11 cellular contexts compared by ENCODE assay signal in genomic region chr1:82565146-82565545, GRCh38.
A peak's percentile ranks its signal among the peaks of the same experiment; 100 is the strongest.
DNase-seq lines count a peak whose midpoint lies in the region; ATAC-seq, FAIRE-seq and TF ChIP-seq lines count a peak whose summit lies in the region.
"Had no signal": no experiment of that assay in that cellular context is flagged by ENCODE, and none has a peak within 500 bp of the region (broad histone marks: within the 10 kb centered on the region; RNA-seq: fewer than 3 reads in every experiment).

No MANE protein-coding gene starts in this region.

- intact Hi-C loops in Right ventricle myocardium superior (cut with DNase I): no loop called here
- intact Hi-C loops in cardiac septum (cut with DNase I): no loop called here

- FAIRE-seq in small intestine (lab: Jason Lieb, UNC): no peak

- ATAC-seq in Right ventricle myocardium superior (ENCODE audit: poor library complexity): peak; percentile 45
- no peak for ATAC-seq in GM18861 (IDR thresholded peaks at IDR 0.05; ENCODE audit: unreplicated experiment)
- no peak for ATAC-seq in GM21723 (IDR thresholded peaks at IDR 0.05; ENCODE audit: unreplicated experiment)

- H3K4me3 ChIP-seq in cardiac fibroblast (replicated peaks in 1 of 2; ENCODE audit: low read depth in 2 of 2, low read length in 2 of 2) (no peak overlapping the region), kidney epithelial cell (ENCODE audit: low read depth, low read length) (no peak overlapping the region), small intestine (ENCODE audit: low read depth in 1 of 2, low read length in 2 of 2) (no peak overlapping the region)
- H3K4me3 ChIP-seq: skin epidermis, upper lobe of left lung had no signal

- no peaks in the 10 kb centered on the region for H3K27me3 ChIP-seq in kidney epithelial cell (ENCODE audit: control insufficient read depth, insufficient read depth, low read length)
- H3K27me3 ChIP-seq in small intestine (ENCODE audit: control insufficient read depth in 2 of 2, insufficient read depth in 2 of 2, low read length in 2 of 2): no peaks in the 10 kb centered on the region
- H3K27me3 ChIP-seq: upper lobe of left lung had no signal

- no peak overlapping the region for H3K27ac ChIP-seq in small intestine (ENCODE audit: low read depth in 1 of 2, low read length in 1 of 2)
- H3K27ac ChIP-seq: upper lobe of left lung had no signal

- no peaks in the 10 kb centered on the region for H3K9me3 ChIP-seq in small intestine (ENCODE audit: control insufficient read depth, low read depth)
- H3K9me3 ChIP-seq: upper lobe of left lung had no signal

- DNase-seq in Right ventricle myocardium superior (no peak), cardiac septum (ENCODE audit: low spot score) (no peak), cardiac fibroblast (ENCODE audit: low read depth in 2 of 2) (peak; percentile 66 to 87), kidney epithelial cell (ENCODE audit: low read depth) (peak; percentile 79), OCI-M2 (lab: John Stamatoyannopoulos, UW; ENCODE audit: unreplicated experiment) (no peak), small intestine (no peak)
- DNase-seq: effector CD4-positive, alpha-beta T cell; upper lobe of left lung had no signal

- H3K4me1 ChIP-seq in small intestine (ENCODE audit: control insufficient read depth in 2 of 2, insufficient read depth in 1 of 2, low read depth in 1 of 2, low read length in 1 of 2): no peaks in the 10 kb centered on the region
- H3K4me1 ChIP-seq: upper lobe of left lung had no signal

- no peaks in the 10 kb centered on the region for H3K36me3 ChIP-seq in kidney epithelial cell (ENCODE audit: control insufficient read depth, insufficient read depth, low read length)
- H3K36me3 ChIP-seq in small intestine (ENCODE audit: control insufficient read depth in 2 of 2, insufficient read depth in 2 of 2, low read length in 2 of 2): no peaks in the 10 kb centered on the region
- H3K36me3 ChIP-seq: upper lobe of left lung had no signal

- 59 to 74% (median 74%) methylated on average over 3 of the region's 3 CpGs for WGBS in small intestine, 3 donors

- TF ChIP-seq CTCF in cardiac fibroblast (IDR thresholded peaks at IDR 0.05; ENCODE audit: low read depth, low read length) (peak; percentile 44), kidney epithelial cell (IDR thresholded peaks at IDR 0.05; ENCODE audit: insufficient read depth, low read length, poor library complexity, severe bottlenecking) (peak; percentile 15)

Comparison
In these comparisons a context has a peak if more than half of its experiments do, and no peak if none do; other contexts are left out.
1. DNase-seq: peak in cardiac fibroblast (2 of 2) and kidney epithelial cell (single experiment); none in Right ventricle myocardium superior (single experiment), cardiac septum (single experiment), OCI-M2 (single experiment) and small intestine (single experiment).